ENCODE assay signal across 4 cellular contexts in the genomic region with DNA sequence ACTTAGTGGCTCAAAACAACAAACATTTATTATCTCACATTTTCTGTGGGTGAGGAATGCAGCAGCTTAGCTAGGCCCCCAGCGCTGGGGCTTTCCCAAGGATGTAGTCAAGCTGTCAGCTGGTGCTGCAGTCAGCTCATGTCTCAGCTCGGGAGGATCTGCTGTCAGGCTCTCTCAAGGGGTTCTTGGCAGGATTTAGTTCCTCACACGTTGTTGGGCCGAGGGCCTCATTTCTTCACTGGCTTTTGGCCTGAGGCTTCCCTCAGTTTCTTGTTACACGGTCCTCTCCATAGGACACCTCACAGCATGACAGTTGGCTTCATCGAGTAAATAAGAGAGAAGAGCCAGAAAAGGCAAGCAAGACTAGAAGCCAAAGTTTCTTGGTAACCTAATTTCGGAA.
TF ChIP-seq lines count a peak whose summit lies in the region.

No MANE protein-coding gene starts in this region.

TF ChIP-seq in SK-N-SH treated with all-trans-retinoic acid at 6 μM for 48 hours, 23 proteins besides CTCF, POLR2A, EP300 and RAD21 (continues in another document):
- TF ChIP-seq PPARA (CRISPR knock-in tag; IDR thresholded peaks at IDR 0.05; ENCODE audit: borderline replicate concordance), result no peak
- no peak for TF ChIP-seq TOX (CRISPR knock-in tag; IDR thresholded peaks at IDR 0.05; ENCODE audit: borderline replicate concordance)
- no peak for TF ChIP-seq BACH2 (CRISPR knock-in tag; IDR thresholded peaks at IDR 0.05; ENCODE audit: borderline replicate concordance)
- TF ChIP-seq SNAI2 (CRISPR knock-in tag; IDR thresholded peaks at IDR 0.05), result no peak
- no peak for TF ChIP-seq CSDC2 (CRISPR knock-in tag; IDR thresholded peaks at IDR 0.05)
- TF ChIP-seq RARB (CRISPR knock-in tag; IDR thresholded peaks at IDR 0.05), result no peak
- no peak for TF ChIP-seq ZFP3 (CRISPR knock-in tag; IDR thresholded peaks at IDR 0.05)
- TF ChIP-seq, protein P1, sequence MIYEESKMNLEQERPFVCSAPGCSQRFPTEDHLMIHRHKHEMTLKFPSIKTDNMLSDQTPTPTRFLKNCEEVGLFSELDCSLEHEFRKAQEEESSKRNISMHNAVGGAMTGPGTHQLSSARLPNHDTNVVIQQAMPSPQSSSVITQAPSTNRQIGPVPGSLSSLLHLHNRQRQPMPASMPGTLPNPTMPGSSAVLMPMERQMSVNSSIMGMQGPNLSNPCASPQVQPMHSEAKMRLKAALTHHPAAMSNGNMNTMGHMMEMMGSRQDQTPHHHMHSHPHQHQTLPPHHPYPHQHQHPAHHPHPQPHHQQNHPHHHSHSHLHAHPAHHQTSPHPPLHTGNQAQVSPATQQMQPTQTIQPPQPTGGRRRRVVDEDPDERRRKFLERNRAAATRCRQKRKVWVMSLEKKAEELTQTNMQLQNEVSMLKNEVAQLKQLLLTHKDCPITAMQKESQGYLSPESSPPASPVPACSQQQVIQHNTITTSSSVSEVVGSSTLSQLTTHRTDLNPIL (CRISPR knock-in tag; IDR thresholded peaks at IDR 0.05; ENCODE audit: low read depth), result no peak
- TF ChIP-seq, protein P2, sequence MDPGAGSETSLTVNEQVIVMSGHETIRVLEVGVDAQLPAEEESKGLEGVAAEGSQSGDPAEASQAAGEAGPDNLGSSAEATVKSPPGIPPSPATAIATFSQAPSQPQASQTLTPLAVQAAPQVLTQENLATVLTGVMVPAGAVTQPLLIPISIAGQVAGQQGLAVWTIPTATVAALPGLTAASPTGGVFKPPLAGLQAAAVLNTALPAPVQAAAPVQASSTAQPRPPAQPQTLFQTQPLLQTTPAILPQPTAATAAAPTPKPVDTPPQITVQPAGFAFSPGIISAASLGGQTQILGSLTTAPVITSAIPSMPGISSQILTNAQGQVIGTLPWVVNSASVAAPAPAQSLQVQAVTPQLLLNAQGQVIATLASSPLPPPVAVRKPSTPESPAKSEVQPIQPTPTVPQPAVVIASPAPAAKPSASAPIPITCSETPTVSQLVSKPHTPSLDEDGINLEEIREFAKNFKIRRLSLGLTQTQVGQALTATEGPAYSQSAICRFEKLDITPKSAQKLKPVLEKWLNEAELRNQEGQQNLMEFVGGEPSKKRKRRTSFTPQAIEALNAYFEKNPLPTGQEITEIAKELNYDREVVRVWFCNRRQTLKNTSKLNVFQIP (CRISPR knock-in tag; IDR thresholded peaks at IDR 0.05; ENCODE audit: borderline replicate concordance, low read depth), result no peak

TF ChIP-seq in SK-N-SH, 30 proteins besides CTCF, POLR2A, EP300 and RAD21:
- TF ChIP-seq JUND (IDR thresholded peaks at IDR 0.05) (no peak), FOSL2 (IDR thresholded peaks at IDR 0.05; ENCODE audit: borderline replicate concordance, low read depth) (no peak), NFIC (IDR thresholded peaks at IDR 0.05; ENCODE audit: borderline replicate concordance) (no peak), TCF12 (IDR thresholded peaks at IDR 0.05) (no peak), TEAD4 (IDR thresholded peaks at IDR 0.05; ENCODE audit: borderline replicate concordance, insufficient read depth) (no peak), GABPA (IDR thresholded peaks at IDR 0.05; ENCODE audit: low read depth) (no peak)
- TF ChIP-seq, protein P3, sequence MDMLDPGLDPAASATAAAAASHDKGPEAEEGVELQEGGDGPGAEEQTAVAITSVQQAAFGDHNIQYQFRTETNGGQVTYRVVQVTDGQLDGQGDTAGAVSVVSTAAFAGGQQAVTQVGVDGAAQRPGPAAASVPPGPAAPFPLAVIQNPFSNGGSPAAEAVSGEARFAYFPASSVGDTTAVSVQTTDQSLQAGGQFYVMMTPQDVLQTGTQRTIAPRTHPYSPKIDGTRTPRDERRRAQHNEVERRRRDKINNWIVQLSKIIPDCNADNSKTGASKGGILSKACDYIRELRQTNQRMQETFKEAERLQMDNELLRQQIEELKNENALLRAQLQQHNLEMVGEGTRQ (IDR thresholded peaks at IDR 0.05; ENCODE audit: borderline replicate concordance, low read depth, low read length), result no peak

TF ChIP-seq in IMR-90, 13 proteins besides CTCF, POLR2A, EP300 and RAD21:
- TF ChIP-seq, protein P4, sequence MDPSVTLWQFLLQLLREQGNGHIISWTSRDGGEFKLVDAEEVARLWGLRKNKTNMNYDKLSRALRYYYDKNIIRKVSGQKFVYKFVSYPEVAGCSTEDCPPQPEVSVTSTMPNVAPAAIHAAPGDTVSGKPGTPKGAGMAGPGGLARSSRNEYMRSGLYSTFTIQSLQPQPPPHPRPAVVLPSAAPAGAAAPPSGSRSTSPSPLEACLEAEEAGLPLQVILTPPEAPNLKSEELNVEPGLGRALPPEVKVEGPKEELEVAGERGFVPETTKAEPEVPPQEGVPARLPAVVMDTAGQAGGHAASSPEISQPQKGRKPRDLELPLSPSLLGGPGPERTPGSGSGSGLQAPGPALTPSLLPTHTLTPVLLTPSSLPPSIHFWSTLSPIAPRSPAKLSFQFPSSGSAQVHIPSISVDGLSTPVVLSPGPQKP (IDR thresholded peaks at IDR 0.05; ENCODE audit: borderline replicate concordance, low read depth, low read length), result no peak
- TF ChIP-seq MXI1 (IDR thresholded peaks at IDR 0.05; ENCODE audit: borderline replicate concordance, low read depth, low read length) (no peak), FOS (IDR thresholded peaks at IDR 0.05; ENCODE audit: low read depth, low read length) (no peak), NFE2L2 (IDR thresholded peaks at IDR 0.05; ENCODE audit: low read depth, low read length) (no peak), RFX5 (IDR thresholded peaks at IDR 0.05; ENCODE audit: low read depth, low read length) (no peak), MAFK (IDR thresholded peaks at IDR 0.05; ENCODE audit: low read depth, low read length) (no peak), CEBPB (IDR thresholded peaks at IDR 0.05; ENCODE audit: low read depth, low read length) (no peak)
- TF ChIP-seq, protein P3 (IDR thresholded peaks at IDR 0.05; ENCODE audit: low read depth, low read length), result no peak

TF ChIP-seq in HEK293T, 16 proteins besides CTCF, POLR2A, EP300 and RAD21:
- TF ChIP-seq TARDBP (IDR thresholded peaks at IDR 0.05) (no peak), LEF1 (IDR thresholded peaks at IDR 0.05; ENCODE audit: borderline replicate concordance) (no peak), L3MBTL2 (conservative IDR thresholded peaks at IDR 0.05) (no peak), HDGF (IDR thresholded peaks at IDR 0.05; ENCODE audit: borderline replicate concordance) (no peak), NFRKB (IDR thresholded peaks at IDR 0.05) (no peak), BHLHE40 (IDR thresholded peaks at IDR 0.05; ENCODE audit: borderline replicate concordance) (no peak), SUZ12 (IDR thresholded peaks at IDR 0.05) (no peak), CTBP1 (IDR thresholded peaks at IDR 0.05; ENCODE audit: borderline replicate concordance) (no peak)
